In genomic region chr11:87712802-87713202, GRCh38 we compare ENCODE assay signal across 19 cellular contexts.
DNase-seq lines count a peak whose midpoint lies in the region; ATAC-seq and TF ChIP-seq lines count a peak whose summit lies in the region.
"Had no signal": no experiment of that assay in that cellular context is flagged by ENCODE, and none has a peak within 500 bp of the region (broad histone marks: within the 10 kb centered on the region; RNA-seq: fewer than 3 reads in every experiment).

No MANE protein-coding gene starts in this region.

- TF ChIP-seq CTCF in OCI-LY3 (IDR thresholded peaks at IDR 0.05; ENCODE audit: low read depth, low read length) (no peak), tibial artery (IDR thresholded peaks at IDR 0.05) (no peak)

- H3K27ac ChIP-seq in OCI-LY3 (ENCODE audit: low read length) (no peak overlapping the region), tibial artery (no peak overlapping the region)
- H3K27ac ChIP-seq: RWPE1, SJSA1 had no signal

- intact Hi-C loops in tibial artery (cut with DNase I; ENCODE audit: low total_unique reads): no loop called here

- no peak for ATAC-seq in HG03025 (IDR thresholded peaks at IDR 0.05; ENCODE audit: low FRiP score, unreplicated experiment)
- ATAC-seq: CD8-positive, alpha-beta T cell; GM12878 had no signal

- H4K20me1 ChIP-seq in OCI-LY3 (ENCODE audit: insufficient read depth, low read length): no peaks in the 10 kb centered on the region

- peak overlapping the region; percentile 47 for H3K4me2 ChIP-seq in OCI-LY3 (ENCODE audit: low read length)

- no peak overlapping the region for H3K9ac ChIP-seq in OCI-LY3 (ENCODE audit: low read length)

- peak; percentile 63 for DNase-seq in NCI-H2029 treated with DMSO at 0.1 percent for 48 hours (lab: John Stamatoyannopoulos, UW)
- no peak for DNase-seq in NCI-H2029 (lab: John Stamatoyannopoulos, UW)
- peak; percentile 9 for DNase-seq in kidney glomerular epithelial cell (lab: John Stamatoyannopoulos, UW)
- DNase-seq in NCI-H82 treated with DMSO at 0.1 percent for 48 hours (lab: John Stamatoyannopoulos, UW; ENCODE audit: unreplicated experiment): no peak
- DNase-seq in tibial artery: no peak
- no peak for DNase-seq in stimulated activated naive CD4-positive, alpha-beta T cell treated with Interleukin-2 at 50 U/mL for 16 hours (lab: John Stamatoyannopoulos, UW)
- DNase-seq: CD8-positive, alpha-beta T cell; GDM1; GOT3; HFFc6; IMR-90; NCI-H187; NCI-H526; NK-92 treated with Interleukin-12 subunit alpha and Interleukin-12 subunit beta, amount 100 ng/mL, for 24 hours had no signal

- no peaks in the 10 kb centered on the region for H3K9me3 ChIP-seq in OCI-LY3 (ENCODE audit: insufficient read depth, low read length)
- no peaks in the 10 kb centered on the region for H3K9me3 ChIP-seq in tibial artery
- H3K9me3 ChIP-seq: SJSA1 had no signal

- H2AFZ ChIP-seq in OCI-LY3 (ENCODE audit: low read depth, low read length): peak overlapping the region; percentile 89; the same call in 1 of the 2 replicates

- no peaks in the 10 kb centered on the region for H3K79me2 ChIP-seq in OCI-LY3 (ENCODE audit: low read length)

- H3K4me3 ChIP-seq in OCI-LY3 (ENCODE audit: low read length) (peak overlapping the region; percentile 22; the same call in 1 of the 2 replicates), tibial artery (no peak overlapping the region)
- H3K4me3 ChIP-seq: GM12878, SJSA1 had no signal

- H3K36me3 ChIP-seq in OCI-LY3 (replicated peaks; ENCODE audit: low read depth, low read length) (no peaks in the 10 kb centered on the region), tibial artery (no peaks in the 10 kb centered on the region)
- H3K36me3 ChIP-seq: SJSA1 had no signal

- H3K27me3 ChIP-seq in OCI-LY3 (ENCODE audit: low read depth, low read length) (no peaks in the 10 kb centered on the region), tibial artery (no peaks in the 10 kb centered on the region)
- H3K27me3 ChIP-seq: SJSA1 had no signal

- H3K4me1 ChIP-seq in OCI-LY3 (ENCODE audit: low read length) (peaks cover 8% of the 10 kb centered on the region), tibial artery (no peaks in the 10 kb centered on the region)
- H3K4me1 ChIP-seq: SJSA1 had no signal

Comparison
In these comparisons a context has a peak if more than half of its experiments do, and no peak if none do; other contexts are left out.
1. DNase-seq: peak in NCI-H2029 treated with DMSO at 0.1 percent for 48 hours (single experiment) and kidney glomerular epithelial cell (single experiment); none in NCI-H2029 (single experiment), NCI-H82 treated with DMSO at 0.1 percent for 48 hours (single experiment), tibial artery (0 of 2) and stimulated activated naive CD4-positive, alpha-beta T cell treated with Interleukin-2 at 50 U/mL for 16 hours (single experiment).